ENCODE assay signal across 1 cellular context in the genomic region with DNA sequence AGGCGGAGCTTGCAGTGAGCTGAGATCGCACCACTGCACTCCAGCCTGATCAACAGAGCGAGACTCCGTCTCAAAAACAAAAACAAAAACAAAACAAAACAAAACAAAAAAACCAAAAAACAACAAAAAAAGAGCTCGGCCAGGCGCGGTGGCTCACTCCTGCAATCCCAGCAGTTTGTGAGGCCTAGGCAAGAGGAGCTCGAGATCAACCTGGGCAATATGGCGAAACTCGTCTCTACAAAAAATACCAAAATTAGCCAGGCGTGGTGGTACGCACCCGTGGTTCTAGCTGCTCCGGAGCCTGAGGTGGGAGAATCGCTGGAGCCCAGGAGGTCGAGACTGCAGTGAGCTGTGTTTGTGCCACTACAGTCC.
TF ChIP-seq lines count a peak whose summit lies in the region.

No MANE protein-coding gene starts in this region.

TF ChIP-seq in K562, 482 proteins besides CTCF, POLR2A, EP300 and RAD21 (continued from another document and continues in another):
- TF ChIP-seq, protein P1, sequence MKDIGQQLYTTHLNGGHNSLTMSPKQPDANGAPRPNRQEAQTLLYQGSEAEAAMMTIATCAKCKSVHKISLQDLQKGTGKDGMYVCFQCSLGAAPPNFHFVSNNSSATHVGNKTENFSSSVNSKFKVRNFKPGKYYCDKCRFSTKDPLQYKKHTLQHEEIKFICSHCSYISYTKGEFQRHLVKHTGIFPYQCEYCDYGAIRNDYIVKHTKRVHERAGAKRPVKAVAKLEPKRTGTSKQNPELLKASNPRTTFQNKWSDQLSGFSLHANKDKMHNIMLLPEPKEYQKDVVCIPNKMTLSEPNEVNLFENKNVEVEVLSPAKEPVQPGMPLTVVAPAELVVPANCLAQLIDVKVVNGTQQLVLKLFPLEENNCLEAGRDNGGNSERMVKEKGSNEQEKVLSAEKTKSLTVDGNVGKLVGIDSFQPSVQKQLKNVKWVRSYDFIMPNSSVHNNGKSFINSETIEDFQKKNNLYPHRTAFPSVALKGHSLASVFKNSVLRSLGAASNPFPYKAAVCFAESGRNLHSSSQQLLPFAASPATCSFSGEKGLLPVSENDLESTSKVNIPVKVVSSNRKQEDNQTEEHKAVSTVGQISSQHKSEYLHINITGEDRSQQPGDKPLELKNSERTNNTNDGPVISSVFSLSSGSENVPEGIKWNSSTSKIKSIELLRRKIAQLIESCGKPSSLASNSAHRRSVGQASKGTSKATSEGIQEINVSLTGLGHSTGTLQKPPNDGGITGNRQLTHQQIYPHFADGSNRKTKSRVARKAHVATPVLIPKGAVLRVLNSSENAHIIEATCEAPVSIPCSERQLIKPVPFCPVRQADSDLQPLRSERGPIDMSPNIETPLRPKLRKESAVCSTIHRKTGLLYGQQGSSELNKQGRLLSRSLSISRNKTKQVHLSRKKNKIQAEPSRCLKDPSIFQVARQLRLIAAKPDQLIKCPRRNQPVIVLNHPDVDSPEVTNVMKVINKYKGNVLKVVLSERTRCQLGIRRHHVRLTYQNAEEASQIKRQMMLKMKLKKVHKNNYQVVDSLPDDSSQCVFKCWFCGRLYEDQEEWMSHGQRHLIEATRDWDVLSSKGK (CRISPR knock-in tag; IDR thresholded peaks at IDR 0.05): no peak
- TF ChIP-seq ZNF445 (CRISPR knock-in tag; IDR thresholded peaks at IDR 0.05; ENCODE audit: low read depth) (no peak), ZNF121 (CRISPR knock-in tag; conservative IDR thresholded peaks at IDR 0.05) (no peak), SRF (CRISPR knock-in tag; IDR thresholded peaks at IDR 0.05) (0 out of 4 replicates have a peak, but pooled peaks of 1 of the 2 experiments have one; percentile 27), FOXJ3 (CRISPR knock-in tag; IDR thresholded peaks at IDR 0.05) (no peak), GTF2F1 (IDR thresholded peaks at IDR 0.05; ENCODE audit: low read depth, low read length) (no peak), POLR2G (IDR thresholded peaks at IDR 0.05; ENCODE audit: low read depth, low read length) (no peak), NFRKB (IDR thresholded peaks at IDR 0.05; ENCODE audit: low read depth) (peak; percentile 82), TARDBP (IDR thresholded peaks at IDR 0.05) (no peak), ZNF766 (CRISPR knock-in tag; conservative IDR thresholded peaks at IDR 0.05) (peak; percentile 51), TRIM28 (IDR thresholded peaks at IDR 0.05) (no peak; the same call in 1 of the 2 replicates), RBM34 (IDR thresholded peaks at IDR 0.05; ENCODE audit: borderline replicate concordance, insufficient read depth, low read length) (no peak), ZNF668 (CRISPR knock-in tag; IDR thresholded peaks at IDR 0.05) (no peak), MIER1 (IDR thresholded peaks at IDR 0.05; ENCODE audit: low read depth) (no peak), HIVEP1 (CRISPR knock-in tag; IDR thresholded peaks at IDR 0.05) (no peak), ARID1B (IDR thresholded peaks at IDR 0.05) (peak; percentile 39; the same call in 1 of the 2 replicates), HSF4 (CRISPR knock-in tag; IDR thresholded peaks at IDR 0.05; ENCODE audit: borderline replicate concordance) (no peak), ZNF263 (CRISPR knock-in tag; IDR thresholded peaks at IDR 0.05; ENCODE audit: borderline replicate concordance) (no peak), SETDB1 (IDR thresholded peaks at IDR 0.05; ENCODE audit: low read length) (no peak), MYBL2 (IDR thresholded peaks at IDR 0.05; ENCODE audit: low read depth) (no peak), MYBL2 (CRISPR knock-in tag; IDR thresholded peaks at IDR 0.05; ENCODE audit: borderline replicate concordance) (no peak), ZNF146 (CRISPR knock-in tag; IDR thresholded peaks at IDR 0.05; ENCODE audit: unreplicated experiment) (no peak), SMAD4 (CRISPR knock-in tag; conservative IDR thresholded peaks at IDR 0.05) (no peak), ZNF589 (CRISPR knock-in tag; IDR thresholded peaks at IDR 0.05; ENCODE audit: low read depth) (0 out of 2 replicates have a peak, but pooled peaks have one; percentile 6), NR4A1 (CRISPR knock-in tag; IDR thresholded peaks at IDR 0.05) (no peak), NR4A1 (tag; IDR thresholded peaks at IDR 0.05) (no peak), MAFK (IDR thresholded peaks at IDR 0.05; ENCODE audit: low read length) (no peak), HDAC1 (IDR thresholded peaks at IDR 0.05) (peak in 1 of 2 experiments; percentile 46; a peak in 1 of 4 replicates)
- TF ChIP-seq, protein P2, sequence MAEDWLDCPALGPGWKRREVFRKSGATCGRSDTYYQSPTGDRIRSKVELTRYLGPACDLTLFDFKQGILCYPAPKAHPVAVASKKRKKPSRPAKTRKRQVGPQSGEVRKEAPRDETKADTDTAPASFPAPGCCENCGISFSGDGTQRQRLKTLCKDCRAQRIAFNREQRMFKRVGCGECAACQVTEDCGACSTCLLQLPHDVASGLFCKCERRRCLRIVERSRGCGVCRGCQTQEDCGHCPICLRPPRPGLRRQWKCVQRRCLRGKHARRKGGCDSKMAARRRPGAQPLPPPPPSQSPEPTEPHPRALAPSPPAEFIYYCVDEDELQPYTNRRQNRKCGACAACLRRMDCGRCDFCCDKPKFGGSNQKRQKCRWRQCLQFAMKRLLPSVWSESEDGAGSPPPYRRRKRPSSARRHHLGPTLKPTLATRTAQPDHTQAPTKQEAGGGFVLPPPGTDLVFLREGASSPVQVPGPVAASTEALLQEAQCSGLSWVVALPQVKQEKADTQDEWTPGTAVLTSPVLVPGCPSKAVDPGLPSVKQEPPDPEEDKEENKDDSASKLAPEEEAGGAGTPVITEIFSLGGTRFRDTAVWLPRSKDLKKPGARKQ (CRISPR knock-in tag; IDR thresholded peaks at IDR 0.05): peak; percentile 85; the same call in 1 of the 2 replicates
- TF ChIP-seq, protein P3, sequence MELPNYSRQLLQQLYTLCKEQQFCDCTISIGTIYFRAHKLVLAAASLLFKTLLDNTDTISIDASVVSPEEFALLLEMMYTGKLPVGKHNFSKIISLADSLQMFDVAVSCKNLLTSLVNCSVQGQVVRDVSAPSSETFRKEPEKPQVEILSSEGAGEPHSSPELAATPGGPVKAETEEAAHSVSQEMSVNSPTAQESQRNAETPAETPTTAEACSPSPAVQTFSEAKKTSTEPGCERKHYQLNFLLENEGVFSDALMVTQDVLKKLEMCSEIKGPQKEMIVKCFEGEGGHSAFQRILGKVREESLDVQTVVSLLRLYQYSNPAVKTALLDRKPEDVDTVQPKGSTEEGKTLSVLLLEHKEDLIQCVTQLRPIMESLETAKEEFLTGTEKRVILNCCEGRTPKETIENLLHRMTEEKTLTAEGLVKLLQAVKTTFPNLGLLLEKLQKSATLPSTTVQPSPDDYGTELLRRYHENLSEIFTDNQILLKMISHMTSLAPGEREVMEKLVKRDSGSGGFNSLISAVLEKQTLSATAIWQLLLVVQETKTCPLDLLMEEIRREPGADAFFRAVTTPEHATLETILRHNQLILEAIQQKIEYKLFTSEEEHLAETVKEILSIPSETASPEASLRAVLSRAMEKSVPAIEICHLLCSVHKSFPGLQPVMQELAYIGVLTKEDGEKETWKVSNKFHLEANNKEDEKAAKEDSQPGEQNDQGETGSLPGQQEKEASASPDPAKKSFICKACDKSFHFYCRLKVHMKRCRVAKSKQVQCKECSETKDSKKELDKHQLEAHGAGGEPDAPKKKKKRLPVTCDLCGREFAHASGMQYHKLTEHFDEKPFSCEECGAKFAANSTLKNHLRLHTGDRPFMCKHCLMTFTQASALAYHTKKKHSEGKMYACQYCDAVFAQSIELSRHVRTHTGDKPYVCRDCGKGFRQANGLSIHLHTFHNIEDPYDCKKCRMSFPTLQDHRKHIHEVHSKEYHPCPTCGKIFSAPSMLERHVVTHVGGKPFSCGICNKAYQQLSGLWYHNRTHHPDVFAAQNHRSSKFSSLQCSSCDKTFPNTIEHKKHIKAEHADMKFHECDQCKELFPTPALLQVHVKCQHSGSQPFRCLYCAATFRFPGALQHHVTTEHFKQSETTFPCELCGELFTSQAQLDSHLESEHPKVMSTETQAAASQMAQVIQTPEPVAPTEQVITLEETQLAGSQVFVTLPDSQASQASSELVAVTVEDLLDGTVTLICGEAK (IDR thresholded peaks at IDR 0.05): peak; percentile 53; the same call in 1 of the 2 replicates
- TF ChIP-seq, protein P3 (CRISPR knock-in tag; IDR thresholded peaks at IDR 0.05): no peak
- TF ChIP-seq, protein P4, sequence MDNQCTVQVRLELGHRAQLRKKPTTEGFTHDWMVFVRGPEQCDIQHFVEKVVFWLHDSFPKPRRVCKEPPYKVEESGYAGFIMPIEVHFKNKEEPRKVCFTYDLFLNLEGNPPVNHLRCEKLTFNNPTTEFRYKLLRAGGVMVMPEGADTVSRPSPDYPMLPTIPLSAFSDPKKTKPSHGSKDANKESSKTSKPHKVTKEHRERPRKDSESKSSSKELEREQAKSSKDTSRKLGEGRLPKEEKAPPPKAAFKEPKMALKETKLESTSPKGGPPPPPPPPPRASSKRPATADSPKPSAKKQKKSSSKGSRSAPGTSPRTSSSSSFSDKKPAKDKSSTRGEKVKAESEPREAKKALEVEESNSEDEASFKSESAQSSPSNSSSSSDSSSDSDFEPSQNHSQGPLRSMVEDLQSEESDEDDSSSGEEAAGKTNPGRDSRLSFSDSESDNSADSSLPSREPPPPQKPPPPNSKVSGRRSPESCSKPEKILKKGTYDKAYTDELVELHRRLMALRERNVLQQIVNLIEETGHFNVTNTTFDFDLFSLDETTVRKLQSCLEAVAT (IDR thresholded peaks at IDR 0.05): peak in 1 of 2 experiments; percentile 63; a peak in 1 of 4 replicates
- TF ChIP-seq, protein P5, sequence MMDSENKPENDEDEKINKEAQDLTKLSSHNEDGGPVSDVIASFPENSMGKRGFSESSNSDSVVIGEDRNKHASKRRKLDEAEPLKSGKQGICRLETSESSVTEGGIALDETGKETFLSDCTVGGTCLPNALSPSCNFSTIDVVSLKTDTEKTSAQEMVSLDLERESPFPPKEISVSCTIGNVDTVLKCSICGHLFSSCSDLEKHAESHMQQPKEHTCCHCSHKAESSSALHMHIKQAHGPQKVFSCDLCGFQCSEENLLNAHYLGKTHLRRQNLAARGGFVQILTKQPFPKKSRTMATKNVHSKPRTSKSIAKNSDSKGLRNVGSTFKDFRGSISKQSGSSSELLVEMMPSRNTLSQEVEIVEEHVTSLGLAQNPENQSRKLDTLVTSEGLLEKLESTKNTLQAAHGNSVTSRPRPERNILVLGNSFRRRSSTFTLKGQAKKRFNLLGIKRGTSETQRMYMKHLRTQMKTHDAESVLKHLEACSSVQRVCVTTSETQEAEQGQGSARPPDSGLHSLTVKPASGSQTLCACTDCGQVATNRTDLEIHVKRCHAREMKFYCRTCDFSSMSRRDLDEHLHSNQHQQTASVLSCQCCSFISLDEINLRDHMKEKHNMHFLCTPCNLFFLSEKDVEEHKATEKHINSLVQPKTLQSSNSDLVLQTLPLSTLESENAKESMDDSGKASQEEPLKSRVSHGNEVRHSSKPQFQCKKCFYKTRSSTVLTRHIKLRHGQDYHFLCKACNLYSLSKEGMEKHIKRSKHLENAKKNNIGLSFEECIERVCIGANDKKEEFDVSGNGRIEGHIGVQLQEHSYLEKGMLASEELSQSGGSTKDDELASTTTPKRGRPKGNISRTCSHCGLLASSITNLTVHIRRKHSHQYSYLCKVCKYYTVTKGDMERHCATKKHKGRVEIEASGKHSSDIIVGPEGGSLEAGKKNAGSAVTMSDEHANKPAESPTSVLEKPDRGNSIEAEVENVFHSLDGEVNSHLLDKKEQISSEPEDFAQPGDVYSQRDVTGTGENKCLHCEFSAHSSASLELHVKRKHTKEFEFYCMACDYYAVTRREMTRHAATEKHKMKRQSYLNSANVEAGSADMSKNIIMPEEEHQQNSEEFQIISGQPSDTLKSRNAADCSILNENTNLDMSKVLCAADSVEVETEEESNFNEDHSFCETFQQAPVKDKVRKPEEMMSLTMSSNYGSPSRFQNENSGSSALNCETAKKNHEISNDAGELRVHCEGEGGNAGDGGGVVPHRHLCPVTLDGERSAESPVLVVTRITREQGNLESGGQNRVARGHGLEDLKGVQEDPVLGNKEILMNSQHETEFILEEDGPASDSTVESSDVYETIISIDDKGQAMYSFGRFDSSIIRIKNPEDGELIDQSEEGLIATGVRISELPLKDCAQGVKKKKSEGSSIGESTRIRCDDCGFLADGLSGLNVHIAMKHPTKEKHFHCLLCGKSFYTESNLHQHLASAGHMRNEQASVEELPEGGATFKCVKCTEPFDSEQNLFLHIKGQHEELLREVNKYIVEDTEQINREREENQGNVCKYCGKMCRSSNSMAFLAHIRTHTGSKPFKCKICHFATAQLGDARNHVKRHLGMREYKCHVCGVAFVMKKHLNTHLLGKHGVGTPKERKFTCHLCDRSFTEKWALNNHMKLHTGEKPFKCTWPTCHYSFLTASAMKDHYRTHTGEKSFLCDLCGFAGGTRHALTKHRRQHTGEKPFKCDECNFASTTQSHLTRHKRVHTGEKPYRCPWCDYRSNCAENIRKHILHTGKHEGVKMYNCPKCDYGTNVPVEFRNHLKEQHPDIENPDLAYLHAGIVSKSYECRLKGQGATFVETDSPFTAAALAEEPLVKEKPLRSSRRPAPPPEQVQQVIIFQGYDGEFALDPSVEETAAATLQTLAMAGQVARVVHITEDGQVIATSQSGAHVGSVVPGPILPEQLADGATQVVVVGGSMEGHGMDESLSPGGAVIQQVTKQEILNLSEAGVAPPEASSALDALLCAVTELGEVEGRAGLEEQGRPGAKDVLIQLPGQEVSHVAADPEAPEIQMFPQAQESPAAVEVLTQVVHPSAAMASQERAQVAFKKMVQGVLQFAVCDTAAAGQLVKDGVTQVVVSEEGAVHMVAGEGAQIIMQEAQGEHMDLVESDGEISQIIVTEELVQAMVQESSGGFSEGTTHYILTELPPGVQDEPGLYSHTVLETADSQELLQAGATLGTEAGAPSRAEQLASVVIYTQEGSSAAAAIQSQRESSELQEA (IDR thresholded peaks at IDR 0.05; ENCODE audit: low read depth): peak; percentile 45; the same call in 1 of the 2 replicates
